In genomic region chr6:54776891-54777290, GRCh38 we compare ENCODE assay signal across 33 cellular contexts.
"Had no signal": no experiment of that assay in that cellular context is flagged by ENCODE, and none has a peak within 500 bp of the region (broad histone marks: within the 10 kb centered on the region; RNA-seq: fewer than 3 reads in every experiment).

No MANE protein-coding gene starts in this region.

- H3K9me3 Mint-ChIP-seq: activated CD4-positive, alpha-beta T cell treated with anti-CD3 and anti-CD28 coated beads, Interleukin-2, amount 10 ng/mL, durations not matched to agents 24 days and 14 days; activated CD8-positive, alpha-beta T cell treated with anti-CD3 and anti-CD28 coated beads for 36 hours; activated naive CD4-positive, alpha-beta T cell treated with anti-CD3 and anti-CD28 coated beads, Interleukin-2, amount 10 ng/mL, durations not matched to agents 7 days and 5 days; activated naive CD4-positive, alpha-beta T cell treated with anti-CD3 and anti-CD28 coated beads, Interleukin-2, amount 50 U/mL, for 24 hours; activated T-helper 1 cell treated with anti-CD3 and anti-CD28 coated beads, Interleukin-12 subunit alpha, Interleukin-12 subunit beta, Interleukin-2, Interleukin-4 antibody, amounts not matched to agents 30 ng/mL and 10 ng/mL and 1 ng/mL, durations not matched to agents 14 hours and 24 hours and 36 hours; activated T-helper 17 cell treated with anti-CD3 and anti-CD28 coated beads, Interleukin-2, amount 50 U/mL, for 72 hours had no signal

- H3K36me3 ChIP-seq: cardiac muscle cell had no signal

- H3K27ac ChIP-seq: cardiac muscle cell, VCaP had no signal

- ATAC-seq: activated CD8-positive, alpha-beta T cell treated with anti-CD3 and anti-CD28 coated beads for 36 hours; activated naive CD8-positive, alpha-beta T cell treated with anti-CD3 and anti-CD28 coated beads, Interleukin-2, amount 50 U/mL, for 24 hours; activated T-cell treated with anti-CD3 and anti-CD28 coated beads, Interleukin-2, amount 50 U/mL, for 4 hours; activated T-cell treated with anti-CD3 and anti-CD28 coated beads, Interleukin-2, amount 50 U/mL, for 72 hours; activated T-helper 17 cell treated with anti-CD3 and anti-CD28 coated beads, Interleukin-2, amount 50 U/mL, for 72 hours had no signal

- H3K4me3 Mint-ChIP-seq: activated B cell treated with CpG ODN at 0.5 μM for 24 hours; activated CD4-positive, alpha-beta memory T cell treated with anti-CD3 and anti-CD28 coated beads for 36 hours; activated CD4-positive, alpha-beta T cell treated with anti-CD3 and anti-CD28 coated beads, Interleukin-2, amount 10 ng/mL, durations not matched to agents 24 days and 14 days; activated CD8-positive, alpha-beta T cell treated with anti-CD3 and anti-CD28 coated beads for 36 hours; activated naive CD4-positive, alpha-beta T cell treated with anti-CD3 and anti-CD28 coated beads, Interleukin-2, amount 10 ng/mL, durations not matched to agents 7 days and 5 days; activated naive CD4-positive, alpha-beta T cell treated with anti-CD3 and anti-CD28 coated beads, Interleukin-2, amount 50 U/mL, for 24 hours; activated naive CD8-positive, alpha-beta T cell; activated naive CD8-positive, alpha-beta T cell treated with anti-CD3 and anti-CD28 coated beads, Interleukin-2, amount 10 ng/mL, durations not matched to agents 7 days and 5 days; activated naive CD8-positive, alpha-beta T cell treated with anti-CD3 and anti-CD28 coated beads, Interleukin-2, amount 50 U/mL, for 24 hours; activated T-cell treated with anti-CD3 and anti-CD28 coated beads, Interleukin-2, amount 50 U/mL, for 4 hours; activated T-cell treated with anti-CD3 and anti-CD28 coated beads, Interleukin-2, amount 50 U/mL, for 72 hours; activated T-helper 1 cell treated with anti-CD3 and anti-CD28 coated beads, Interleukin-12 subunit alpha, Interleukin-12 subunit beta, Interleukin-2, Interleukin-4 antibody, amounts not matched to agents 30 ng/mL and 10 ng/mL and 1 ng/mL, durations not matched to agents 14 hours and 24 hours and 36 hours; activated T-helper 17 cell treated with anti-CD3 and anti-CD28 coated beads, Interleukin-2, amount 50 U/mL, for 72 hours; brain; central memory CD8-positive, alpha-beta T cell; T-helper 1 cell treated with Interleukin-12 subunit alpha and Interleukin-12 subunit beta and Interleukin-4 antibody, amounts not matched to agents 30 μg/mL and 1 μg/mL, for 36 hours had no signal

- H3K27me3 Mint-ChIP-seq: activated B cell treated with CpG ODN at 0.5 μM for 24 hours; activated CD4-positive, alpha-beta memory T cell treated with anti-CD3 and anti-CD28 coated beads for 36 hours; activated CD4-positive, alpha-beta T cell treated with anti-CD3 and anti-CD28 coated beads, Interleukin-2, amount 10 ng/mL, durations not matched to agents 24 days and 14 days; activated CD8-positive, alpha-beta T cell treated with anti-CD3 and anti-CD28 coated beads for 36 hours; activated naive CD4-positive, alpha-beta T cell treated with anti-CD3 and anti-CD28 coated beads, Interleukin-2, amount 10 ng/mL, durations not matched to agents 7 days and 5 days; activated naive CD4-positive, alpha-beta T cell treated with anti-CD3 and anti-CD28 coated beads, Interleukin-2, amount 50 U/mL, for 24 hours; activated naive CD8-positive, alpha-beta T cell; activated naive CD8-positive, alpha-beta T cell treated with anti-CD3 and anti-CD28 coated beads, Interleukin-2, amount 10 ng/mL, durations not matched to agents 7 days and 5 days; activated naive CD8-positive, alpha-beta T cell treated with anti-CD3 and anti-CD28 coated beads, Interleukin-2, amount 50 U/mL, for 24 hours; activated T-helper 17 cell treated with anti-CD3 and anti-CD28 coated beads, Interleukin-2, amount 50 U/mL, for 72 hours; central memory CD8-positive, alpha-beta T cell had no signal

- H3K27ac Mint-ChIP-seq: activated B cell treated with CpG ODN at 0.5 μM for 24 hours; activated CD4-positive, alpha-beta memory T cell treated with anti-CD3 and anti-CD28 coated beads for 36 hours; activated CD4-positive, alpha-beta T cell treated with anti-CD3 and anti-CD28 coated beads, Interleukin-2, amount 10 ng/mL, durations not matched to agents 24 days and 14 days; activated CD8-positive, alpha-beta T cell treated with anti-CD3 and anti-CD28 coated beads for 36 hours; activated naive CD4-positive, alpha-beta T cell treated with anti-CD3 and anti-CD28 coated beads, Interleukin-2, amount 10 ng/mL, durations not matched to agents 7 days and 5 days; activated naive CD4-positive, alpha-beta T cell treated with anti-CD3 and anti-CD28 coated beads, Interleukin-2, amount 50 U/mL, for 24 hours; activated naive CD8-positive, alpha-beta T cell; activated naive CD8-positive, alpha-beta T cell treated with anti-CD3 and anti-CD28 coated beads, Interleukin-2, amount 10 ng/mL, durations not matched to agents 7 days and 5 days; activated naive CD8-positive, alpha-beta T cell treated with anti-CD3 and anti-CD28 coated beads, Interleukin-2, amount 50 U/mL, for 24 hours; activated T-cell treated with anti-CD3 and anti-CD28 coated beads, Interleukin-2, amount 50 U/mL, for 72 hours; activated T-helper 1 cell treated with anti-CD3 and anti-CD28 coated beads, Interleukin-12 subunit alpha, Interleukin-12 subunit beta, Interleukin-2, Interleukin-4 antibody, amounts not matched to agents 30 ng/mL and 10 ng/mL and 1 ng/mL, durations not matched to agents 14 hours and 24 hours and 36 hours; activated T-helper 17 cell treated with anti-CD3 and anti-CD28 coated beads, Interleukin-2, amount 50 U/mL, for 72 hours; brain; T-helper 1 cell treated with Interleukin-12 subunit alpha and Interleukin-12 subunit beta and Interleukin-4 antibody, amounts not matched to agents 30 μg/mL and 1 μg/mL, for 36 hours had no signal

- H3K27me3 ChIP-seq: cardiac muscle cell had no signal

- DNase-seq: activated B cell treated with CpG ODN at 0.5 μM for 24 hours; activated CD4-positive, alpha-beta memory T cell treated with anti-CD3 and anti-CD28 coated beads for 36 hours; activated CD4-positive, alpha-beta T cell treated with anti-CD3 and anti-CD28 coated beads for 4 hours; activated CD4-positive, alpha-beta T cell treated with anti-CD3 and anti-CD28 coated beads, Interleukin-2, amount 10 ng/mL, durations not matched to agents 24 days and 14 days; activated CD4-positive, alpha-beta T cell treated with anti-CD3 and anti-CD28 coated beads, Interleukin-2, amount 50 U/mL, for 1 hour; activated CD4-positive, alpha-beta T cell treated with anti-CD3 and anti-CD28 coated beads, Interleukin-2, amount 50 U/mL, for 4 hours; activated CD4-positive, CD25-positive, alpha-beta regulatory T cell treated with anti-CD3 and anti-CD28 coated beads, Interleukin-2, amount 50 U/mL, for 72 hours; activated CD8-positive, alpha-beta memory T cell treated with anti-CD3 and anti-CD28 coated beads, Interleukin-2, amount 50 U/mL, for 4 hours; activated CD8-positive, alpha-beta T cell treated with anti-CD3 and anti-CD28 coated beads for 36 hours; activated gamma-delta T cell; activated naive CD4-positive, alpha-beta T cell treated with anti-CD3 and anti-CD28 coated beads, Interleukin-2, amount 10 ng/mL, durations not matched to agents 7 days and 5 days; activated naive CD4-positive, alpha-beta T cell treated with Interleukin-2 at 50 U/mL for 16 hours; activated naive CD8-positive, alpha-beta T cell treated with anti-CD3 and anti-CD28 coated beads, Interleukin-2, amount 10 ng/mL, durations not matched to agents 7 days and 5 days; activated naive CD8-positive, alpha-beta T cell treated with anti-CD3 and anti-CD28 coated beads, Interleukin-2, amount 50 U/mL, for 24 hours; activated T-cell treated with anti-CD3 and anti-CD28 coated beads for 4 hours; activated T-cell treated with anti-CD3 and anti-CD28 coated beads, Interleukin-2, amount 50 U/mL, for 1 hour; activated T-cell treated with anti-CD3 and anti-CD28 coated beads, Interleukin-2, amount 50 U/mL, for 4 hours; activated T-cell treated with anti-CD3 and anti-CD28 coated beads, Interleukin-2, amount 50 U/mL, for 72 hours; amniotic stem cell; aorta; caudate nucleus; cerebellar nuclear complex; T-helper 1 cell; T1000 had no signal

- H3K4me3 ChIP-seq: cardiac muscle cell had no signal

- H3K36me3 Mint-ChIP-seq: activated CD4-positive, alpha-beta memory T cell treated with anti-CD3 and anti-CD28 coated beads for 36 hours; activated naive CD4-positive, alpha-beta T cell treated with anti-CD3 and anti-CD28 coated beads, Interleukin-2, amount 10 ng/mL, durations not matched to agents 7 days and 5 days; activated naive CD4-positive, alpha-beta T cell treated with anti-CD3 and anti-CD28 coated beads, Interleukin-2, amount 50 U/mL, for 24 hours; activated naive CD8-positive, alpha-beta T cell; activated naive CD8-positive, alpha-beta T cell treated with anti-CD3 and anti-CD28 coated beads, Interleukin-2, amount 10 ng/mL, durations not matched to agents 7 days and 5 days; brain had no signal

- H3K4me1 Mint-ChIP-seq: activated B cell treated with CpG ODN at 0.5 μM for 24 hours; activated CD4-positive, alpha-beta T cell treated with anti-CD3 and anti-CD28 coated beads, Interleukin-2, amount 10 ng/mL, durations not matched to agents 24 days and 14 days; activated naive CD4-positive, alpha-beta T cell treated with anti-CD3 and anti-CD28 coated beads, Interleukin-2, amount 10 ng/mL, durations not matched to agents 7 days and 5 days; activated naive CD4-positive, alpha-beta T cell treated with anti-CD3 and anti-CD28 coated beads, Interleukin-2, amount 50 U/mL, for 24 hours; activated naive CD8-positive, alpha-beta T cell treated with anti-CD3 and anti-CD28 coated beads, Interleukin-2, amount 10 ng/mL, durations not matched to agents 7 days and 5 days; activated naive CD8-positive, alpha-beta T cell treated with anti-CD3 and anti-CD28 coated beads, Interleukin-2, amount 50 U/mL, for 24 hours; activated T-helper 17 cell treated with anti-CD3 and anti-CD28 coated beads, Interleukin-2, amount 50 U/mL, for 72 hours; brain; central memory CD8-positive, alpha-beta T cell had no signal
